In the genomic region with DNA sequence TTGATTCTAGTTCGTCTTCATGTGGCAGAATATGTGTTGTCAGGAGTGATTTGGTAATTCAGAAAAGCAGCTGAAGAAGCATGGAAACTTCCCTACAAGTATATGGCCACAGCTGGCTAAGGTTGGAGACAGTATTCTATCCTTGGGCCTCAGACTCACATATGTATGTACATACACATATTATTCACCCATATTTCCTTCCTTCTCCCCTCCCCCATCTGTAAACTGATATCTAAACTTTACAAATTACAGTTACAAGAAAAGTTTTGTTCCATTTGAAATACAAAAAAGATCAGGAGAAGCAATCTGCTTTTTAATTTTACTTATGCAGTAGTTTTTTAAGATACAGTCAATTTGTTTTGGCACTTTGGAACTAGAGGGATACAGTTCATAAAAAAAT, we compare ENCODE assay signal across 7 cellular contexts. TPM values are rescaled to one million over a fixed set of nuclear protein-coding genes. Genes with fewer than 3 reads are reported as not detected.
DNase-seq lines count a peak whose midpoint lies in the region; ATAC-seq and TF ChIP-seq lines count a peak whose summit lies in the region.

No MANE protein-coding gene starts in this region.

- peak overlapping the region; percentile 54 for H3K4me2 ChIP-seq in trophoblast cell (ENCODE audit: low read length)

- no peak overlapping the region for H2AK5ac ChIP-seq in trophoblast cell (ENCODE audit: low read length)

- no peak overlapping the region for H3K18ac ChIP-seq in trophoblast cell (ENCODE audit: low read length)

- H3K27me3 ChIP-seq in duodenal mucosa (ENCODE audit: control insufficient read depth in 1 of 2, insufficient read depth in 2 of 2, low read length in 2 of 2) (no peaks in the 10 kb centered on the region), trophoblast cell (ENCODE audit: insufficient read depth, low read length) (no peaks in the 10 kb centered on the region)

- no peak overlapping the region for H2BK12ac ChIP-seq in trophoblast cell (ENCODE audit: low read length)

- H3K79me1 ChIP-seq in trophoblast cell (ENCODE audit: low read length) = peaks cover 27% of the 10 kb centered on the region

- H3K4me1 ChIP-seq in duodenal mucosa (ENCODE audit: control insufficient read depth in 1 of 2, insufficient read depth in 2 of 2, low read length in 2 of 2) (peaks cover 27 to 46% of the 10 kb centered on the region in 2 donors), trophoblast cell (ENCODE audit: control insufficient read depth in 1 of 2, insufficient read depth in 2 of 2, low read length in 2 of 2) (peaks cover 2% of the 10 kb centered on the region in 2 experiments)

- peak overlapping the region; percentile 73 for H3K4me3 ChIP-seq in GM12875 (ENCODE audit: low read depth, low read length)
- H3K4me3 ChIP-seq in NB4 (ENCODE audit: low read depth, low read length) = peak overlapping the region; percentile 98
- peak overlapping the region; percentile 75 to 77 for H3K4me3 ChIP-seq in duodenal mucosa (ENCODE audit: low read depth in 1 of 2, low read length in 2 of 2)
- H3K4me3 ChIP-seq in trophoblast cell (ENCODE audit: low read depth, low read length) = no peak overlapping the region

- no peaks in the 10 kb centered on the region for H3K9me3 ChIP-seq in duodenal mucosa (ENCODE audit: control insufficient read depth in 1 of 2, low read length in 2 of 2)
- H3K9me3 ChIP-seq in trophoblast cell (ENCODE audit: insufficient read depth, low read depth, low read length) = no peaks in the 10 kb centered on the region

- H3K14ac ChIP-seq in trophoblast cell (ENCODE audit: low read length) = no peak overlapping the region

- no peak overlapping the region for H2BK120ac ChIP-seq in trophoblast cell (ENCODE audit: insufficient read depth, low read length, poor library complexity)

- WGBS in trophoblast cell (ENCODE audit: extremely low coverage, insufficient coverage, insufficient read length) = no CpG with 5 or more reads among the region's 1 CpG

- no peak for TF ChIP-seq CTCF in GM12875 (IDR thresholded peaks at IDR 0.05; ENCODE audit: borderline replicate concordance, insufficient read depth, low read depth, low read length)
- no peak for TF ChIP-seq CTCF in NB4 (IDR thresholded peaks at IDR 0.05; ENCODE audit: low read depth, low read length)

- peaks cover 0 to 3% of the 10 kb centered on the region in 2 donors for H3K36me3 ChIP-seq in duodenal mucosa (ENCODE audit: control insufficient read depth in 1 of 2, insufficient read depth in 2 of 2, low read length in 2 of 2)
- peaks cover 0 to 1% of the 10 kb centered on the region in 2 experiments for H3K36me3 ChIP-seq in trophoblast cell (ENCODE audit: control insufficient read depth in 1 of 2, insufficient read depth in 2 of 2, low read length in 2 of 2)

- no peak overlapping the region for H4K8ac ChIP-seq in trophoblast cell (ENCODE audit: low read depth, low read length)

- intact Hi-C loops in sciatic nerve (cut with DNase I) = no loop called here

- peaks cover 23% of the 10 kb centered on the region for H3K79me2 ChIP-seq in trophoblast cell (ENCODE audit: control insufficient read depth, insufficient read depth, low read length, poor library complexity)

- H3K23ac ChIP-seq in trophoblast cell (ENCODE audit: low read length) = no peak overlapping the region

- H3K9ac ChIP-seq in duodenal mucosa (ENCODE audit: low read depth in 1 of 2, low read length in 2 of 2) (peak overlapping the region; percentile 61 to 76), trophoblast cell (ENCODE audit: low read length) (no peak overlapping the region)

- H2BK5ac ChIP-seq in trophoblast cell (ENCODE audit: low read depth, low read length, poor library complexity) = no peak overlapping the region

- DNase-seq in NB4 (ENCODE audit: low read depth) = peak; percentile 62
- no peak for DNase-seq in trophoblast cell
- DNase-seq in sciatic nerve (ENCODE audit: low spot score) = no peak
- no peak for DNase-seq in NCI-H187 treated with DMSO at 0.1 percent for 48 hours (lab: John Stamatoyannopoulos, UW)

- no peak overlapping the region for H2AFZ ChIP-seq in trophoblast cell (ENCODE audit: insufficient read depth, low read length, poor library complexity)

- H4K12ac ChIP-seq in trophoblast cell (ENCODE audit: low read depth, low read length) = no peak overlapping the region

- no peak overlapping the region for H3K4ac ChIP-seq in trophoblast cell (ENCODE audit: low read depth, low read length)

- TF ChIP-seq POLR2A in NB4 (IDR thresholded peaks at IDR 0.05; ENCODE audit: extremely low read depth, insufficient read length) = no peak

- no peak overlapping the region for H3K27ac ChIP-seq in duodenal mucosa (ENCODE audit: low read depth, low read length)
- H3K27ac ChIP-seq in trophoblast cell (ENCODE audit: low read depth, low read length) = no peak overlapping the region

- ATAC-seq in sciatic nerve (no peak), GM18861 (IDR thresholded peaks at IDR 0.05; ENCODE audit: unreplicated experiment) (no peak)

- H4K91ac ChIP-seq in trophoblast cell (ENCODE audit: low read depth, low read length) = no peak overlapping the region

RNA-seq across cellular contexts. Expression of gene SP3, which starts 3.1 kb away (rescaled TPM):
- polyA plus RNA-seq in trophoblast cell (2013) = 65.0 and 66.3 TPM in 2 replicates
- 93.5 TPM for total RNA-seq in sciatic nerve
